Comparison of ENCODE assay signal across 10 cellular contexts in the genomic region with DNA sequence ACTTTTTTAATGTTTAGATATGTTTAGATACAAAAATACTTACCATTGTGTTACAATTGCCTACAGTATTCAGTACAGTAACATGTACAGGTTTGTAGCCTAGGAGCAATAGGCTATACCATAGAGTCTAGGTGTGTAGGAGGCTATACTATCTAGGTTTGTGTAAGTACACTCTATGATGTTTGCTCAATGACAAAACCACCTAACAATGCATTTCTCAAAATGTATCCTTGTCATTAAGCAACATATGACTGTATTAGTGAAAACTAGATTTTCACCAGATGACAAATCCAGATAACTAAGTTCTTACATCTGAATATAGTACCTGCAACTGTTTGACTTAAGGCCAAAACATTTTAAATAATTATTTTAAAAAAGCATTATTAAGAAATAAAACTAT. TPM values are rescaled to one million over a fixed set of nuclear protein-coding genes. Genes with fewer than 3 reads are reported as not detected.
DNase-seq lines count a peak whose midpoint lies in the region; ATAC-seq, FAIRE-seq and TF ChIP-seq lines count a peak whose summit lies in the region.
"Not testable (repeated sequence)": the region's sequence is repeated elsewhere in the genome, so short reads cannot be mapped to it uniquely, and the experiment has no call there.
"Had no signal": no experiment of that assay in that cellular context is flagged by ENCODE, and none has a peak within 500 bp of the region (broad histone marks: within the 10 kb centered on the region; RNA-seq: fewer than 3 reads in every experiment).

No MANE protein-coding gene starts in this region.

- not testable (repeated sequence) for H3K18ac ChIP-seq in IMR-90 (ENCODE audit: low read depth, low read length)

- CTCF ChIA-PET in IMR-90 (lab: Yijun Ruan, JAX); PC-3 (lab: Charles Lee): not testable (repeated sequence)

- POLR2A ChIA-PET in IMR-90 (lab: Charles Lee; ENCODE audit: unreplicated experiment); PC-3 (lab: Charles Lee; ENCODE audit: unreplicated experiment): not testable (repeated sequence)

- not testable (repeated sequence) for H3K36me3 ChIP-seq in IMR-90 (ENCODE audit: control insufficient read depth, insufficient read depth, low read length); PC-3 (ENCODE audit: low read depth, low read length); RWPE2 (ENCODE audit: low read depth)

- not testable (repeated sequence) for H3K14ac ChIP-seq in IMR-90 (replicated peaks; ENCODE audit: low read depth, low read length)

- not testable (repeated sequence) for H3K9me3 ChIP-seq in IMR-90 (ENCODE audit: control insufficient read depth, insufficient read depth, low read length); PC-3 (ENCODE audit: low read length); RWPE2 (ENCODE audit: severe bottlenecking)

- not testable (repeated sequence) for DNase-seq in IMR-90; RWPE2 (ENCODE audit: low spot score)
- DNase-seq in PC-3 (peak; percentile 80), epithelial cell of esophagus (ENCODE audit: low read depth) (peak; percentile 81)

- H2BK120ac ChIP-seq in IMR-90 (ENCODE audit: low read depth, low read length): not testable (repeated sequence)

- not testable (repeated sequence) for H3K23ac ChIP-seq in IMR-90 (ENCODE audit: low read depth, low read length)

- peak; percentile 89 for FAIRE-seq in G401.6 (lab: Jason Lieb, UNC)

- not testable (repeated sequence) for H4K8ac ChIP-seq in IMR-90 (ENCODE audit: low read depth in 2 of 2, low read length in 2 of 2)

- not testable (repeated sequence) for H3K79me1 ChIP-seq in IMR-90 (ENCODE audit: low read depth in 1 of 2, low read length in 2 of 2)

- H4K91ac ChIP-seq in IMR-90 (ENCODE audit: insufficient read depth, low read depth, low read length): not testable (repeated sequence)

- ATAC-seq in IMR-90 (ENCODE audit: low read depth): not testable (repeated sequence)
- ATAC-seq in PC-3: peak; percentile 80
- peak; percentile 69 for ATAC-seq in RWPE2 (ENCODE audit: low read depth)

- H3K27ac ChIP-seq in IMR-90 (ENCODE audit: insufficient read depth, low read length); PC-3 (ENCODE audit: low read length); RWPE2 (ENCODE audit: poor library complexity, severe bottlenecking): not testable (repeated sequence)

- not testable (repeated sequence) for H3K79me2 ChIP-seq in PC-3 (ENCODE audit: low read length)

- not testable (repeated sequence) for H3K27me3 ChIP-seq in IMR-90 (ENCODE audit: control insufficient read depth, insufficient read depth, low read length); PC-3 (ENCODE audit: low read length); RWPE2 (ENCODE audit: insufficient read depth, poor library complexity, severe bottlenecking)

- not testable (repeated sequence) for H3K9ac ChIP-seq in IMR-90 (ENCODE audit: low read depth, low read length); PC-3 (ENCODE audit: low read length)

- not testable (repeated sequence) for H3K56ac ChIP-seq in IMR-90 (ENCODE audit: extremely low read depth, insufficient read depth, low read length)

- TF ChIP-seq CTCF in IMR-90 (conservative IDR thresholded peaks at IDR 0.05; ENCODE audit: low read depth, low read length); PC-3 (conservative IDR thresholded peaks at IDR 0.05; ENCODE audit: low read depth, low read length); RWPE2 (IDR thresholded peaks at IDR 0.05; ENCODE audit: poor library complexity, severe bottlenecking); epithelial cell of esophagus (IDR thresholded peaks at IDR 0.05; ENCODE audit: insufficient read depth, low read depth, low read length, missing control alignments): not testable (repeated sequence)

- H2BK5ac ChIP-seq in IMR-90 (ENCODE audit: low read depth, low read length, poor library complexity, severe bottlenecking): not testable (repeated sequence)

- intact Hi-C loops in IMR-90 (cut with micrococcal nuclease): not testable (repeated sequence)
- intact Hi-C loops in PC-3 (cut with micrococcal nuclease): loop anchor here (10.0 kb wide), 1 partner anchor 291 kb away; no protein-coding TSS in a partner anchor

- H3K4ac ChIP-seq in IMR-90 (ENCODE audit: low read depth, low read length): not testable (repeated sequence)

- dilution Hi-C loops in IMR-90 (cut with HindIII; ENCODE audit: low sequenced_read_pairs, unreplicated experiment): not testable (repeated sequence)

- not testable (repeated sequence) for H3K9me1 ChIP-seq in IMR-90 (ENCODE audit: insufficient read depth, low read length)

- not testable (repeated sequence) for H3K4me1 ChIP-seq in IMR-90 (ENCODE audit: control insufficient read depth, insufficient read depth, low read length); RWPE2 (ENCODE audit: insufficient read depth, poor library complexity, severe bottlenecking)
- peaks cover 22% of the 10 kb centered on the region for H3K4me1 ChIP-seq in PC-3 (ENCODE audit: insufficient read depth, low read length)

- BruUV-seq in IMR-90 (replicated peaks; lab: Mats Ljungman, UMichigan); PC-3 (replicated peaks; lab: Mats Ljungman, UMichigan): not testable (repeated sequence)

- H3K4me3 ChIP-seq in IMR-90 (ENCODE audit: insufficient read depth, low read depth, low read length); PC-3 (ENCODE audit: low read length); RWPE2 (ENCODE audit: severe bottlenecking); epithelial cell of esophagus (ENCODE audit: low read length): not testable (repeated sequence)

- H2BK20ac ChIP-seq in IMR-90 (ENCODE audit: low read depth, low read length): not testable (repeated sequence)

- H2BK15ac ChIP-seq in IMR-90 (ENCODE audit: low read depth, low read length): not testable (repeated sequence)

- not testable (repeated sequence) for H3K4me2 ChIP-seq in IMR-90 (ENCODE audit: low read depth, low read length); PC-3 (ENCODE audit: low read length)

- in situ Hi-C loops in IMR-90 (cut with MboI; ENCODE audit: low sequenced_read_pairs): not testable (repeated sequence)

- not testable (repeated sequence) for H4K20me1 ChIP-seq in IMR-90 (ENCODE audit: insufficient read depth, low read length); PC-3 (ENCODE audit: low read length)

- not testable (repeated sequence) for H2AFZ ChIP-seq in IMR-90 (replicated peaks; ENCODE audit: low read length, poor library complexity); PC-3 (ENCODE audit: low read length)

- not testable (repeated sequence) for H2AK5ac ChIP-seq in IMR-90 (ENCODE audit: low read depth, low read length)

- H3F3A ChIP-seq in PC-3 (ENCODE audit: low read length, unreplicated experiment): not testable (repeated sequence)

- not testable (repeated sequence) for H4K5ac ChIP-seq in IMR-90 (ENCODE audit: low read depth, low read length)

- H3K9me2 ChIP-seq in PC-3 (replicated peaks; ENCODE audit: low read length): not testable (repeated sequence)

- H2AK9ac ChIP-seq in IMR-90 (replicated peaks; ENCODE audit: low read depth, low read length, poor library complexity): not testable (repeated sequence)

- not testable (repeated sequence) for TF ChIP-seq RAD21 in IMR-90 (IDR thresholded peaks at IDR 0.05; ENCODE audit: low read length)

- TF ChIP-seq POLR2A in IMR-90 (IDR thresholded peaks at IDR 0.05; ENCODE audit: low read depth, low read length): not testable (repeated sequence)

TF ChIP-seq in IMR-90, 13 proteins besides CTCF, POLR2A, EP300 and RAD21:
- peak; percentile 11; the same call in 1 of the 2 replicates for TF ChIP-seq CEBPB (IDR thresholded peaks at IDR 0.05; ENCODE audit: low read depth, low read length)

RNA-seq across cellular contexts. Expression of a gene that starts 19.7 kb away (rescaled TPM):
- 1.1 and 1.9 TPM in 2 replicates for total RNA-seq in IMR-90 (2012; rRNA removed)
- 0.76 and 1.0 TPM in 2 replicates for polyA plus RNA-seq in IMR-90 (2012; rRNA removed)
- polyA plus RNA-seq in IMR-90 (2012; cell fraction: cytosol; rRNA removed): 0.04 and 0.22 TPM in 2 replicates
- polyA plus RNA-seq in IMR-90 (2012; cell fraction: nucleus; rRNA removed; ENCODE audit: low replicate concordance): 0.61 and 3.8 TPM in 2 replicates
- total RNA-seq in PC-3 (2014; rRNA removed): not detected in 2 replicates
- total RNA-seq: A673; CD4-positive, alpha-beta memory T cell; CD4-positive, CD25-positive, alpha-beta regulatory T cell; CD8-positive, alpha-beta memory T cell had no signal
- polyA plus RNA-seq: CD14-positive monocyte; CD4-positive, alpha-beta memory T cell; CD4-positive, CD25-positive, alpha-beta regulatory T cell; CD8-positive, alpha-beta memory T cell had no signal

RNA-seq across cellular contexts. Expression of a gene that starts 49.4 kb away (rescaled TPM):
- total RNA-seq in IMR-90 (2012; rRNA removed): 18.6 and 35.8 TPM in 2 replicates
- polyA plus RNA-seq in IMR-90 (2012; rRNA removed): 42.1 and 77.7 TPM in 2 replicates
- 11.3 and 17.6 TPM in 2 replicates for polyA plus RNA-seq in IMR-90 (2012; cell fraction: cytosol; rRNA removed)
- polyA plus RNA-seq in IMR-90 (2012; cell fraction: nucleus; rRNA removed; ENCODE audit: low replicate concordance): 10.5 and 16.3 TPM in 2 replicates
- 0.75 and 2.6 TPM in 2 replicates for total RNA-seq in PC-3 (2014; rRNA removed)
- total RNA-seq: A673; CD4-positive, CD25-positive, alpha-beta regulatory T cell; CD8-positive, alpha-beta memory T cell had no signal
- polyA plus RNA-seq: CD14-positive monocyte; CD4-positive, alpha-beta memory T cell; CD4-positive, CD25-positive, alpha-beta regulatory T cell; CD8-positive, alpha-beta memory T cell had no signal
